In the genomic region with DNA sequence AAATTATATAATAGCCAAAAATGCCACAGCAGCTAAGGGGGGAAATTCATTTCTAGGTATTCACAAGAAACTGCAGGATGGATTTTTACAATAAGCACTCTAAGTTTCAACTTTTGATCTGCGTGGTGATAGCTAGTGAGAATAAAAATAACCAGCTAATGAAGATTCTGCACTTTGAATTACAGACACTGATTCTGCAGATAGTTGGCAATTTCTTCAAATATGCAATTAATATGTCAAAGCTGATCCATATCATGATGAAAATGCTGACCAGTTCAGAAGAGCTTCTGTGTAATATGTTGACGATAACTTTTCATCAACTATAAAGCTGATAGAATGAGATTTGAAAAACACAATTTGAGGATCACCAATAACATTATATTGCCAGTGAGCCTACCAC, we compare ENCODE assay signal across 6 cellular contexts.
"Had no signal": no experiment of that assay in that cellular context is flagged by ENCODE, and none has a peak within 500 bp of the region (broad histone marks: within the 10 kb centered on the region; RNA-seq: fewer than 3 reads in every experiment).

No MANE protein-coding gene starts in this region.

- DNase-seq: GOT3, H9, HCEC 1CT, IMR-90, KG1 had no signal

- H3K9me3 Mint-ChIP-seq: H9 had no signal

- H3K27ac Mint-ChIP-seq: H9 had no signal

- H3K4me3 Mint-ChIP-seq: H9 had no signal

- H3K4me3 ChIP-seq: K562 had no signal
